ENCODE assay signal across 25 cellular contexts in genomic region chr9:18536554-18536953, GRCh38.
"Had no signal": no experiment of that assay in that cellular context is flagged by ENCODE, and none has a peak within 500 bp of the region (broad histone marks: within the 10 kb centered on the region; RNA-seq: fewer than 3 reads in every experiment).

No MANE protein-coding gene starts in this region.

- H3K27ac ChIP-seq: neural progenitor cell, ovary, parathyroid adenoma, psoas muscle, right lobe of liver, sigmoid colon, suprapubic skin, testis, tibial artery, transverse colon, vagina had no signal

- H3K4me1 ChIP-seq: neural progenitor cell, parathyroid adenoma, psoas muscle, right lobe of liver, sigmoid colon, suprapubic skin, testis, tibial artery, transverse colon, vagina had no signal

- H3K4me3 ChIP-seq: neural progenitor cell, ovary, psoas muscle, right lobe of liver, sigmoid colon, suprapubic skin, testis, tibial artery, transverse colon, vagina had no signal

- DNase-seq: natural killer cell; occipital lobe; ovary; posterior cingulate gyrus; psoas muscle; right cardiac atrium; right lobe of liver; sigmoid colon; small intestine; stimulated activated CD4-positive, alpha-beta T cell treated with anti-CD3 and anti-CD28 coated beads, Interleukin-15, amount 100 ng/mL, for 24 hours; stimulated activated CD4-positive, alpha-beta T cell treated with anti-CD3 and anti-CD28 coated beads, Interleukin-2, amount 100 ng/mL, for 24 hours; stimulated activated CD4-positive, alpha-beta T cell treated with anti-CD3 and anti-CD28 coated beads, Interleukin-2, amount 100 ng/mL, for 48 hours; stimulated activated CD4-positive, alpha-beta T cell treated with anti-CD3 and anti-CD28 coated beads, Interleukin-4, amount 100 ng/mL, for 24 hours; stimulated activated naive CD4-positive, alpha-beta T cell; stimulated activated naive CD8-positive, alpha-beta T cell treated with anti-CD3 and anti-CD28 coated beads, Interleukin-15, amount 100 ng/mL, for 72 hours; stimulated activated naive CD8-positive, alpha-beta T cell treated with anti-CD3 and anti-CD28 coated beads, Interleukin-15, Interleukin-2, amounts not matched to agents 100 U/mL and 50 U/mL, for 24 hours; substantia nigra; testis; tibial artery; transverse colon had no signal

- H3K36me3 ChIP-seq: neural progenitor cell, ovary, right lobe of liver, sigmoid colon, suprapubic skin, vagina had no signal

- ATAC-seq: natural killer cell; psoas muscle; right cardiac atrium; right lobe of liver; stimulated activated effector memory CD8-positive, alpha-beta T cell treated with anti-CD3 and anti-CD28 coated beads, Interleukin-12 subunit alpha, Interleukin-12 subunit beta, amount 100 ng/mL, for 72 hours; stimulated activated naive CD8-positive, alpha-beta T cell treated with anti-CD3 and anti-CD28 coated beads, Interleukin-15, amount 100 ng/mL, for 72 hours; stimulated activated naive CD8-positive, alpha-beta T cell treated with anti-CD3 and anti-CD28 coated beads, Interleukin-15, Interleukin-2, amounts not matched to agents 100 U/mL and 50 U/mL, for 24 hours had no signal

- H3K27me3 ChIP-seq: neural progenitor cell, ovary, right lobe of liver, sigmoid colon, suprapubic skin, testis, tibial artery, transverse colon, vagina had no signal

- H3K9me3 ChIP-seq: right lobe of liver, testis, vagina had no signal
